Comparison of ENCODE assay signal across 24 cellular contexts in the genomic region with DNA sequence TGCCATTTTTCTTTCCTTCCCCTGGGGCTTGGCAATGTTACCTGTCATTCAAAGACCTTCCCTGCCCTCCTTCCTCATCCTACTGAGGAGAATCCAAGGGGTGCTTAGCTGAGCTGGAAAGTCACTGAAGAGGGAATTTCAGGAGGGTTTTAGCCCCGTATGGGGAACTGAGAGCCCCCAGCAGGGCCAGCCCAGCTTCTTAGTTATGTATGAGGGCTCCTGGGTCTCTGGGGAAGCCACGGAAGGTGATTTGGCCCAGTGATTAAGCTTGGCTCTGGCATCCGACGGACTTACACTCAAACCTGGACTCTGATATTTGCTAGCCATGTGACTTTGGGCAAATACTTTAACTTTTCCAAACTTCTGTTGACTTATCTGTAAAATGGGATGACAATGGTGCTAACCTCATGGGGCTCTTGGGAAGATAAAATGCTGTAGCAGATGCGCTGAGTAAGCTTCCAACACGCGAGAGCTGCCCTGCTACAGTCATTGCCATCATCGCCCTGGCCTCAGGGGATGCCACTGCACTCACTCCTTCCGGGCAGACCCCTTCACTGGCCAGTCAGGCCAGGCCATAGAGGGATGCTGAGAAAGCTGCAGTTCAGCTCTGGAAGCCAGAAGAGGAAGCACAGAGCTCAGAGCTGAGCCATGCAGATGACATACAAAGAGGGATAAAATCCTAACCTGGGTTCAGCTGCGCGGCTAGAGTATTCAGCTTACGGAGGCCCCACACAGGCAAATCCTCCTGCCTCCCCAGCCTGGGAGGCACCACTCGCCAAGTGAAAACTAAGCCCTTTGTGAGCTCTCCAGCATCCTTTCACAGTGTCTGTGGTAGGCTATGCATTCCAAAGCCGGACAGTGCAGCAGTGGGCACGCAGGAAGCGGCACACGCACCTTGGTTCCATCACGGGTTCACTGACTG. TPM values are rescaled to one million over a fixed set of nuclear protein-coding genes. Genes with fewer than 3 reads are reported as not detected.
DNase-seq lines count a peak whose midpoint lies in the region; ATAC-seq, FAIRE-seq and TF ChIP-seq lines count a peak whose summit lies in the region.
"Had no signal": no experiment of that assay in that cellular context is flagged by ENCODE, and none has a peak within 500 bp of the region (broad histone marks: within the 10 kb centered on the region; RNA-seq: fewer than 3 reads in every experiment).

No MANE protein-coding gene starts in this region.

- H3K4me3 ChIP-seq in upper lobe of right lung = no peak overlapping the region
- H3K4me3 ChIP-seq: testis had no signal

- no peaks in the 10 kb centered on the region for H3K27me3 Mint-ChIP-seq in activated naive CD4-positive, alpha-beta T cell treated with anti-CD3 and anti-CD28 coated beads, Interleukin-2, amount 10 ng/mL, durations not matched to agents 7 days and 5 days

- no peak for ATAC-seq in stimulated activated effector memory CD8-positive, alpha-beta T cell treated with anti-CD3 and anti-CD28 coated beads, Interleukin-12 subunit alpha, Interleukin-12 subunit beta, amount 100 ng/mL, for 72 hours
- no peak for ATAC-seq in HG02938 (IDR thresholded peaks at IDR 0.05; ENCODE audit: unreplicated experiment)
- no peak for ATAC-seq in HG03280 (IDR thresholded peaks at IDR 0.05; ENCODE audit: unreplicated experiment)
- no peak for ATAC-seq in upper lobe of right lung
- ATAC-seq: HepG2, left cardiac atrium had no signal

- peak overlapping the region; percentile 51 for H3K27ac Mint-ChIP-seq in activated naive CD4-positive, alpha-beta T cell treated with anti-CD3 and anti-CD28 coated beads, Interleukin-2, amount 10 ng/mL, durations not matched to agents 7 days and 5 days
- H3K27ac Mint-ChIP-seq in stimulated activated effector memory CD8-positive, alpha-beta T cell treated with anti-CD3 and anti-CD28 coated beads, Interleukin-12 subunit alpha, Interleukin-12 subunit beta, amount 100 ng/mL, for 72 hours = peak overlapping the region; percentile 88

- no peak for TF ChIP-seq CTCF in upper lobe of right lung (IDR thresholded peaks at IDR 0.05)

- no peak overlapping the region for H3K27ac ChIP-seq in upper lobe of right lung
- H3K27ac ChIP-seq: testis had no signal

- DNase-seq in activated naive CD4-positive, alpha-beta T cell treated with anti-CD3 and anti-CD28 coated beads, Interleukin-2, amount 10 ng/mL, durations not matched to agents 7 days and 5 days = no peak
- no peak for DNase-seq in activated naive CD4-positive, alpha-beta T cell (lab: John Stamatoyannopoulos, UW)
- DNase-seq in GM19239 (ENCODE audit: insufficient read length, low spot score) (no peak), ecto neural progenitor cell (ENCODE audit: low spot score) (peak; percentile 61), upper lobe of right lung (no peak)
- DNase-seq in stimulated activated effector memory CD8-positive, alpha-beta T cell treated with anti-CD3 and anti-CD28 coated beads, Interleukin-12 subunit alpha, Interleukin-12 subunit beta, amount 100 ng/mL, for 72 hours (ENCODE audit: low spot score in 2 of 2) = no peak
- DNase-seq: activated effector memory CD4-positive, alpha-beta T cell treated with anti-CD3 and anti-CD28 coated beads, Interleukin-2, amount 50 U/mL, for 16 hours; aorta; central memory CD4-positive, alpha-beta T cell; COR-L47; effector CD8-positive, alpha-beta T cell; left cardiac atrium; mesendoderm; NCI-H2171 treated with DMSO at 0.1 percent for 48 hours; NCI-H69; SHP77; small intestine; testis had no signal

- H3K9me3 Mint-ChIP-seq in activated naive CD4-positive, alpha-beta T cell treated with anti-CD3 and anti-CD28 coated beads, Interleukin-2, amount 10 ng/mL, durations not matched to agents 7 days and 5 days = peaks cover 3% of the 10 kb centered on the region
- no peaks in the 10 kb centered on the region for H3K9me3 Mint-ChIP-seq in stimulated activated effector memory CD8-positive, alpha-beta T cell treated with anti-CD3 and anti-CD28 coated beads, Interleukin-12 subunit alpha, Interleukin-12 subunit beta, amount 100 ng/mL, for 72 hours

- no peaks in the 10 kb centered on the region for H3K9me3 ChIP-seq in upper lobe of right lung
- H3K9me3 ChIP-seq: testis had no signal

- H3K36me3 ChIP-seq in upper lobe of right lung = no peaks in the 10 kb centered on the region

- peaks cover 6% of the 10 kb centered on the region for H3K4me1 Mint-ChIP-seq in activated naive CD4-positive, alpha-beta T cell treated with anti-CD3 and anti-CD28 coated beads, Interleukin-2, amount 10 ng/mL, durations not matched to agents 7 days and 5 days
- H3K4me1 Mint-ChIP-seq in stimulated activated effector memory CD8-positive, alpha-beta T cell treated with anti-CD3 and anti-CD28 coated beads, Interleukin-12 subunit alpha, Interleukin-12 subunit beta, amount 100 ng/mL, for 72 hours = peaks cover 80% of the 10 kb centered on the region

- H3K4me1 ChIP-seq in upper lobe of right lung = no peaks in the 10 kb centered on the region
- H3K4me1 ChIP-seq: testis had no signal

- H3K4me3 Mint-ChIP-seq in activated naive CD4-positive, alpha-beta T cell treated with anti-CD3 and anti-CD28 coated beads, Interleukin-2, amount 10 ng/mL, durations not matched to agents 7 days and 5 days = no peak overlapping the region
- H3K4me3 Mint-ChIP-seq in stimulated activated effector memory CD8-positive, alpha-beta T cell treated with anti-CD3 and anti-CD28 coated beads, Interleukin-12 subunit alpha, Interleukin-12 subunit beta, amount 100 ng/mL, for 72 hours = no peak overlapping the region

- H3K27me3 ChIP-seq in upper lobe of right lung = no peaks in the 10 kb centered on the region
- H3K27me3 ChIP-seq: testis had no signal

- peaks cover 64% of the 10 kb centered on the region for H3K36me3 Mint-ChIP-seq in activated naive CD4-positive, alpha-beta T cell treated with anti-CD3 and anti-CD28 coated beads, Interleukin-2, amount 10 ng/mL, durations not matched to agents 7 days and 5 days
- H3K36me3 Mint-ChIP-seq in stimulated activated effector memory CD8-positive, alpha-beta T cell treated with anti-CD3 and anti-CD28 coated beads, Interleukin-12 subunit alpha, Interleukin-12 subunit beta, amount 100 ng/mL, for 72 hours = peaks cover 80% of the 10 kb centered on the region

- intact Hi-C loops in upper lobe of right lung (cut with DNase I) = no loop called here

- FAIRE-seq in GM19239 (lab: Jason Lieb, UNC) = peak; percentile 75
- FAIRE-seq: HepG2, small intestine had no signal

- CTCF ChIA-PET in activated naive CD4-positive, alpha-beta T cell treated with anti-CD3 and anti-CD28 coated beads, Interleukin-2, amount 10 ng/mL, durations not matched to agents 7 days and 5 days (lab: Charles Lee) = interaction anchor here (0.6 kb wide), 1 partner anchor 218 kb away, joined by 4 read pairs; no protein-coding TSS in a partner anchor

RNA-seq across cellular contexts. Expression of gene PIK3R6, which starts 44.8 kb away (rescaled TPM):
- total RNA-seq in upper lobe of right lung = 2.7 TPM
- total RNA-seq: H4, HepG2, pulmonary artery endothelial cell had no signal

RNA-seq across cellular contexts. Expression of gene PIK3R5, which starts 53.2 kb away (rescaled TPM):
- total RNA-seq in upper lobe of right lung = 37.7 TPM
- total RNA-seq: glomerular endothelial cell, H4, HepG2, pulmonary artery endothelial cell had no signal
